17 cellular contexts compared by ENCODE assay signal in genomic region chr20:44742304-44743079, GRCh38. TPM values are rescaled to one million over a fixed set of nuclear protein-coding genes. Genes with fewer than 3 reads are reported as not detected.
"Had no signal": no experiment of that assay in that cellular context is flagged by ENCODE, and none has a peak within 500 bp of the region (broad histone marks: within the 10 kb centered on the region; RNA-seq: fewer than 3 reads in every experiment).

No MANE protein-coding gene starts in this region.

- H3K4me3 Mint-ChIP-seq: activated naive CD4-positive, alpha-beta T cell treated with anti-CD3 and anti-CD28 coated beads, Interleukin-2, amount 50 U/mL, for 24 hours; endodermal cell; nephron had no signal

- H3K27ac Mint-ChIP-seq: activated naive CD4-positive, alpha-beta T cell treated with anti-CD3 and anti-CD28 coated beads, Interleukin-2, amount 50 U/mL, for 24 hours; endodermal cell; nephron had no signal

- H3K36me3 Mint-ChIP-seq: activated naive CD4-positive, alpha-beta T cell treated with anti-CD3 and anti-CD28 coated beads, Interleukin-2, amount 50 U/mL, for 24 hours had no signal

- H3K36me3 ChIP-seq: spleen had no signal

- H3K9me3 Mint-ChIP-seq: activated naive CD4-positive, alpha-beta T cell treated with anti-CD3 and anti-CD28 coated beads, Interleukin-2, amount 50 U/mL, for 24 hours; endodermal cell; nephron had no signal

- H3K4me3 ChIP-seq: lung, spleen had no signal

- DNase-seq: activated CD4-positive, alpha-beta T cell treated with anti-CD3 and anti-CD28 coated beads for 1 hour; activated CD4-positive, alpha-beta T cell treated with anti-CD3 and anti-CD28 coated beads, Interleukin-2, amount 50 U/mL, for 4 hours; activated gamma-delta T cell; central memory CD4-positive, alpha-beta T cell; endodermal cell; foreskin melanocyte; nucleus accumbens; spleen; stimulated activated naive CD4-positive, alpha-beta T cell; T-helper 2 cell; trophoblast cell had no signal

- H3K27ac ChIP-seq: spleen, VCaP had no signal

RNA-seq across cellular contexts. Expression of gene KCNK15, which starts 3.2 kb away (rescaled TPM):
- total RNA-seq: epithelial cell of proximal tubule had no signal

RNA-seq across cellular contexts. Expression of gene CCN5, which starts 27.3 kb away (rescaled TPM):
- total RNA-seq: activated CD8-positive, alpha-beta memory T cell treated with anti-CD3 and anti-CD28 coated beads for 36 hours; endodermal cell; epithelial cell of proximal tubule had no signal
